ENCODE assay signal across 1 cellular context in the genomic region with DNA sequence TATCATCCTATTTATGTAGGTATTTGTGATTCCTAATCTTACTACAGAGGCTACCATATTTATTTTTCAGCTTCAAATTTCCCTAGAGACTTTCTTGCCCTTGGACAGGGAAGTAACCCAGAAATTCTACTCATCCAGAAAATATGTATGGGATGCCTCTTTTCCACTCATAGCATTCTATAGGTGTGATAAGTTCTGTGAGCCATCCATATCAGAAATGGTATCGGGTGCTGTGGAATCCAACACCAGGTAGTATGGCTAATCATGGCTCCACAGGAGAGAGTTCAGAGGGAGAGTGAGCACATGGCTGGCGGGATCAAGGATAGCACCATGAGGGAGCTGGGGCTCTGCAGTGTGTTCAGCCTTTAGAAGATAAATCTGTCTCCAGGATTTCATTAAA.
TF ChIP-seq lines count a peak whose summit lies in the region.

No MANE protein-coding gene starts in this region.

TF ChIP-seq in HCT116, 20 proteins besides CTCF, POLR2A, EP300 and RAD21 (continued from another document):
- TF ChIP-seq ELF1 (IDR thresholded peaks at IDR 0.05; ENCODE audit: borderline replicate concordance, low read depth) (no peak), ZNF274 (IDR thresholded peaks at IDR 0.05; ENCODE audit: low read depth, low read length) (no peak), POLR2AphosphoS5 (IDR thresholded peaks at IDR 0.05; ENCODE audit: low read depth, low read length) (no peak), CBX3 (IDR thresholded peaks at IDR 0.05; ENCODE audit: low read depth) (no peak), YY1 (IDR thresholded peaks at IDR 0.05; ENCODE audit: extremely low read depth, insufficient replicate concordance, low read depth, low read length) (no peak), JUND (IDR thresholded peaks at IDR 0.05) (no peak), SP1 (IDR thresholded peaks at IDR 0.05; ENCODE audit: low read depth) (no peak), ZFX (IDR thresholded peaks at IDR 0.05) (no peak), TCF7L2 (IDR thresholded peaks at IDR 0.05; ENCODE audit: borderline replicate concordance, extremely low read depth, insufficient read depth, insufficient read length) (no peak), EGR1 (IDR thresholded peaks at IDR 0.05; ENCODE audit: low read depth) (no peak), FOSL1 (IDR thresholded peaks at IDR 0.05; ENCODE audit: low read depth) (no peak), EZH2phosphoT487 (IDR thresholded peaks at IDR 0.05; ENCODE audit: borderline replicate concordance) (no peak)
- TF ChIP-seq, protein P1, sequence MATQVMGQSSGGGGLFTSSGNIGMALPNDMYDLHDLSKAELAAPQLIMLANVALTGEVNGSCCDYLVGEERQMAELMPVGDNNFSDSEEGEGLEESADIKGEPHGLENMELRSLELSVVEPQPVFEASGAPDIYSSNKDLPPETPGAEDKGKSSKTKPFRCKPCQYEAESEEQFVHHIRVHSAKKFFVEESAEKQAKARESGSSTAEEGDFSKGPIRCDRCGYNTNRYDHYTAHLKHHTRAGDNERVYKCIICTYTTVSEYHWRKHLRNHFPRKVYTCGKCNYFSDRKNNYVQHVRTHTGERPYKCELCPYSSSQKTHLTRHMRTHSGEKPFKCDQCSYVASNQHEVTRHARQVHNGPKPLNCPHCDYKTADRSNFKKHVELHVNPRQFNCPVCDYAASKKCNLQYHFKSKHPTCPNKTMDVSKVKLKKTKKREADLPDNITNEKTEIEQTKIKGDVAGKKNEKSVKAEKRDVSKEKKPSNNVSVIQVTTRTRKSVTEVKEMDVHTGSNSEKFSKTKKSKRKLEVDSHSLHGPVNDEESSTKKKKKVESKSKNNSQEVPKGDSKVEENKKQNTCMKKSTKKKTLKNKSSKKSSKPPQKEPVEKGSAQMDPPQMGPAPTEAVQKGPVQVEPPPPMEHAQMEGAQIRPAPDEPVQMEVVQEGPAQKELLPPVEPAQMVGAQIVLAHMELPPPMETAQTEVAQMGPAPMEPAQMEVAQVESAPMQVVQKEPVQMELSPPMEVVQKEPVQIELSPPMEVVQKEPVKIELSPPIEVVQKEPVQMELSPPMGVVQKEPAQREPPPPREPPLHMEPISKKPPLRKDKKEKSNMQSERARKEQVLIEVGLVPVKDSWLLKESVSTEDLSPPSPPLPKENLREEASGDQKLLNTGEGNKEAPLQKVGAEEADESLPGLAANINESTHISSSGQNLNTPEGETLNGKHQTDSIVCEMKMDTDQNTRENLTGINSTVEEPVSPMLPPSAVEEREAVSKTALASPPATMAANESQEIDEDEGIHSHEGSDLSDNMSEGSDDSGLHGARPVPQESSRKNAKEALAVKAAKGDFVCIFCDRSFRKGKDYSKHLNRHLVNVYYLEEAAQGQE (IDR thresholded peaks at IDR 0.05; ENCODE audit: low read depth) = no peak
- TF ChIP-seq, protein P2, sequence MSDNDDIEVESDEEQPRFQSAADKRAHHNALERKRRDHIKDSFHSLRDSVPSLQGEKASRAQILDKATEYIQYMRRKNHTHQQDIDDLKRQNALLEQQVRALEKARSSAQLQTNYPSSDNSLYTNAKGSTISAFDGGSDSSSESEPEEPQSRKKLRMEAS (IDR thresholded peaks at IDR 0.05) = no peak
- TF ChIP-seq, protein P3, sequence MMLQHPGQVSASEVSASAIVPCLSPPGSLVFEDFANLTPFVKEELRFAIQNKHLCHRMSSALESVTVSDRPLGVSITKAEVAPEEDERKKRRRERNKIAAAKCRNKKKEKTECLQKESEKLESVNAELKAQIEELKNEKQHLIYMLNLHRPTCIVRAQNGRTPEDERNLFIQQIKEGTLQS (IDR thresholded peaks at IDR 0.05) = no peak
- TF ChIP-seq, protein P4, sequence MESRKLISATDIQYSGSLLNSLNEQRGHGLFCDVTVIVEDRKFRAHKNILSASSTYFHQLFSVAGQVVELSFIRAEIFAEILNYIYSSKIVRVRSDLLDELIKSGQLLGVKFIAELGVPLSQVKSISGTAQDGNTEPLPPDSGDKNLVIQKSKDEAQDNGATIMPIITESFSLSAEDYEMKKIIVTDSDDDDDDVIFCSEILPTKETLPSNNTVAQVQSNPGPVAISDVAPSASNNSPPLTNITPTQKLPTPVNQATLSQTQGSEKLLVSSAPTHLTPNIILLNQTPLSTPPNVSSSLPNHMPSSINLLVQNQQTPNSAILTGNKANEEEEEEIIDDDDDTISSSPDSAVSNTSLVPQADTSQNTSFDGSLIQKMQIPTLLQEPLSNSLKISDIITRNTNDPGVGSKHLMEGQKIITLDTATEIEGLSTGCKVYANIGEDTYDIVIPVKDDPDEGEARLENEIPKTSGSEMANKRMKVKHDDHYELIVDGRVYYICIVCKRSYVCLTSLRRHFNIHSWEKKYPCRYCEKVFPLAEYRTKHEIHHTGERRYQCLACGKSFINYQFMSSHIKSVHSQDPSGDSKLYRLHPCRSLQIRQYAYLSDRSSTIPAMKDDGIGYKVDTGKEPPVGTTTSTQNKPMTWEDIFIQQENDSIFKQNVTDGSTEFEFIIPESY (IDR thresholded peaks at IDR 0.05; ENCODE audit: extremely low read depth, insufficient replicate concordance, low read length) = no peak
